Comparison of ENCODE assay signal across 31 cellular contexts in genomic region chr13:69101841-69102240, GRCh38.
"Had no signal": no experiment of that assay in that cellular context is flagged by ENCODE, and none has a peak within 500 bp of the region (broad histone marks: within the 10 kb centered on the region; RNA-seq: fewer than 3 reads in every experiment).

No MANE protein-coding gene starts in this region.

- H3K27me3 ChIP-seq: adrenal gland, ascending aorta, body of pancreas, brain microvascular endothelial cell, breast epithelium, cardiac muscle cell had no signal

- H3K4me3 ChIP-seq: adrenal gland, ascending aorta, body of pancreas, breast epithelium, cardiac muscle cell had no signal

- H3K9me3 ChIP-seq: adrenal gland, ascending aorta, body of pancreas had no signal

- DNase-seq: activated effector memory CD4-positive, alpha-beta T cell treated with anti-CD3 and anti-CD28 coated beads, Interleukin-2, amount 50 U/mL, for 16 hours; activated effector memory CD4-positive, alpha-beta T cell treated with Interleukin-2 at 50 U/mL for 16 hours; activated gamma-delta T cell; activated gamma-delta T cell treated with Interleukin-2 at 50 U/mL for 16 hours; activated naive CD4-positive, alpha-beta T cell; activated naive CD4-positive, alpha-beta T cell treated with anti-CD3 and anti-CD28 coated beads for 36 hours; activated naive CD4-positive, alpha-beta T cell treated with anti-CD3 and anti-CD28 coated beads, Interleukin-2, amount 10 ng/mL, durations not matched to agents 7 days and 5 days; activated naive CD4-positive, alpha-beta T cell treated with anti-CD3 and anti-CD28 coated beads, Interleukin-2, amount 50 U/mL, for 16 hours; activated naive CD4-positive, alpha-beta T cell treated with Interleukin-2 at 50 U/mL for 16 hours; activated naive CD8-positive, alpha-beta T cell treated with anti-CD3 and anti-CD28 coated beads for 36 hours; activated naive CD8-positive, alpha-beta T cell treated with anti-CD3 and anti-CD28 coated beads, Interleukin-2, amount 10 ng/mL, durations not matched to agents 7 days and 5 days; activated naive CD8-positive, alpha-beta T cell treated with anti-CD3 and anti-CD28 coated beads, Interleukin-2, amount 50 U/mL, for 24 hours; activated T-cell treated with anti-CD3 and anti-CD28 coated beads, Interleukin-2, amount 50 U/mL, for 24 hours; activated T-cell treated with anti-CD3 and anti-CD28 coated beads, Interleukin-2, amount 50 U/mL, for 4 hours; activated T-cell treated with anti-CD3 and anti-CD28 coated beads, Interleukin-2, amount 50 U/mL, for 48 hours; activated T-cell treated with anti-CD3 and anti-CD28 coated beads, Interleukin-2, amount 50 U/mL, for 72 hours; adrenal gland; amniotic stem cell; amygdala; anterior cingulate cortex; aorta; body of pancreas; brain microvascular endothelial cell; caudate nucleus; central memory CD4-positive, alpha-beta T cell; cerebellar nuclear complex had no signal

- ATAC-seq: activated naive CD4-positive, alpha-beta T cell treated with anti-CD3 and anti-CD28 coated beads, Interleukin-2, amount 50 U/mL, for 72 hours; activated naive CD8-positive, alpha-beta T cell treated with anti-CD3 and anti-CD28 coated beads, Interleukin-2, amount 50 U/mL, for 24 hours; activated T-cell treated with anti-CD3 and anti-CD28 coated beads, Interleukin-2, amount 50 U/mL, for 4 hours; activated T-cell treated with anti-CD3 and anti-CD28 coated beads, Interleukin-2, amount 50 U/mL, for 72 hours; activated T-helper 17 cell treated with anti-CD3 and anti-CD28 coated beads, Interleukin-2, amount 50 U/mL, for 72 hours; body of pancreas had no signal

- H3K27ac ChIP-seq: adrenal gland, ascending aorta, body of pancreas, brain microvascular endothelial cell, breast epithelium, cardiac muscle cell had no signal

- H3K36me3 ChIP-seq: adrenal gland, ascending aorta, brain microvascular endothelial cell, cardiac muscle cell had no signal

- H3K4me1 ChIP-seq: adrenal gland, ascending aorta, body of pancreas, breast epithelium had no signal
